10 cellular contexts compared by ENCODE assay signal in the genomic region with DNA sequence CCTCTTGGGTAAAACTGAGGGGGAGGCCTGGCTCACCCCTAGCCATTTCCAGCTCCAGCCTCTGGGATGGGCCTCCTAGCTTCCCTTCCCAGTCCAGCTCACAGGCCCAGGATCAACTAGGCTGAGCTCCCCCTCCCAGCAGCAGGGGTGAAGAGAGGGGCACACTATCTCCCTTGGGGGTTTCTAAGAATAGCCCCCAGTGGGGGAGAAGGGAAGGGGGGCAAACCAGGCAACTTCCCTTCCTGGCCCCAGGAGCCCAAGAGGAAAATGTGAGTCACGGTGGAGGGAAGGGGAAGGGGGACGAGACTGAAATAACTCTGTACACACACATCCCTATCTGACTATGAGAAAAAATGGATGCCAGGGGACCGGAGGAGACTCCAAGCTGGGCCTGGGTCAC. TPM values are rescaled to one million over a fixed set of nuclear protein-coding genes. Genes with fewer than 3 reads are reported as not detected.
DNase-seq lines count a peak whose midpoint lies in the region; ATAC-seq and TF ChIP-seq lines count a peak whose summit lies in the region.
"Had no signal": no experiment of that assay in that cellular context is flagged by ENCODE, and none has a peak within 500 bp of the region (broad histone marks: within the 10 kb centered on the region; RNA-seq: fewer than 3 reads in every experiment).

No MANE protein-coding gene starts in this region.

- peak overlapping the region in 2 of 5 donors; percentile 45 to 73 for H3K27ac ChIP-seq in adrenal gland

- 40 to 69% (median 60%) methylated on average over 3 of the region's 3 CpGs for WGBS in adrenal gland, 4 donors

- intact Hi-C loops in adrenal gland (cut with DNase I) (no loop called here), left cardiac atrium (cut with DNase I) (no loop called here)

- no peak for TF ChIP-seq CTCF in adrenal gland (IDR thresholded peaks at IDR 0.05)

- no peaks in the 10 kb centered on the region for H3K27me3 ChIP-seq in adrenal gland

- DNase-seq in HCEC 1CT (peak; percentile 13), adrenal gland (peak in 4 of 7 donors; percentile 18 to 53 (median 44)), left cardiac atrium (peak; percentile 72), smooth muscle cell of the brain vasculature (ENCODE audit: low read depth, low spot score) (peak; percentile 50)
- DNase-seq in activated T-cell treated with anti-CD3 and anti-CD28 coated beads, Interleukin-2, amount 50 U/mL, for 48 hours, result no peak
- DNase-seq in stimulated activated CD4-positive, alpha-beta T cell treated with anti-CD3 and anti-CD28 coated beads, Interleukin-1b, Interleukin-23, amount 100 ng/mL, for 48 hours, result no peak
- DNase-seq: activated B cell treated with CpG ODN at 0.5 μM for 24 hours; stimulated activated CD4-positive, alpha-beta T cell treated with anti-CD3 and anti-CD28 coated beads, Interleukin-4, amount 100 ng/mL, for 24 hours had no signal

- peaks cover 0 to 26% of the 10 kb centered on the region in 2 donors for H3K36me3 ChIP-seq in adrenal gland (replicated peaks in 1 of 2)

- no peak overlapping the region for H3K4me3 ChIP-seq in adrenal gland

- peaks cover 0 to 13% of the 10 kb centered on the region in 2 donors for H3K4me1 ChIP-seq in adrenal gland (replicated peaks in 1 of 2)

- no peak for TF ChIP-seq POLR2A in adrenal gland (IDR thresholded peaks at IDR 0.05)

- H3K9me3 ChIP-seq in adrenal gland (replicated peaks in 1 of 3), result no peaks in the 10 kb centered on the region

- ATAC-seq in left cardiac atrium (peak; percentile 78 to 80), GM19035 (IDR thresholded peaks at IDR 0.05; ENCODE audit: unreplicated experiment) (no peak), HG02571 (IDR thresholded peaks at IDR 0.05; ENCODE audit: unreplicated experiment) (no peak)

RNA-seq across cellular contexts. Expression of gene ADCY6, which starts 9.0 kb away (rescaled TPM):
- total RNA-seq in adrenal gland (10 to 100 TPM; 21.8 to 44.0 (median 29.6) TPM), left cardiac atrium (100 to 1,000 TPM in 1 of 2 donors, 10 to 100 TPM in 1; 51.5 to 113 TPM)
- polyA plus RNA-seq in adrenal gland, result 10 to 100 TPM; 20.8 to 55.3 (median 34.3) TPM

RNA-seq across cellular contexts. Expression of gene CACNB3, which starts 38.4 kb away (rescaled TPM):
- 10 to 100 TPM in 1 of 8 donors, 1 to 10 TPM in 7; 3.9 to 11.0 (median 5.9) TPM for total RNA-seq in adrenal gland
- polyA plus RNA-seq in adrenal gland, result 10 to 100 TPM in 2 of 3 donors, 1 to 10 TPM in 1; 4.4 to 19.5 (median 11.3) TPM
- total RNA-seq in left cardiac atrium, result 1 to 10 TPM; 8.8 to 9.5 TPM

Comparison
In these comparisons a context has a peak if more than half of its experiments do, and no peak if none do; other contexts are left out.
1. DNase-seq: peak in HCEC 1CT (single experiment), adrenal gland (4 of 7), left cardiac atrium (single experiment) and smooth muscle cell of the brain vasculature (single experiment); none in activated T-cell treated with anti-CD3 and anti-CD28 coated beads, Interleukin-2, amount 50 U/mL, for 48 hours (0 of 2) and stimulated activated CD4-positive, alpha-beta T cell treated with anti-CD3 and anti-CD28 coated beads, Interleukin-1b, Interleukin-23, amount 100 ng/mL, for 48 hours (single experiment).
2. ATAC-seq: peak in left cardiac atrium (2 of 2); none in GM19035 (single experiment) and HG02571 (single experiment).